28 cellular contexts compared by ENCODE assay signal in the genomic region with DNA sequence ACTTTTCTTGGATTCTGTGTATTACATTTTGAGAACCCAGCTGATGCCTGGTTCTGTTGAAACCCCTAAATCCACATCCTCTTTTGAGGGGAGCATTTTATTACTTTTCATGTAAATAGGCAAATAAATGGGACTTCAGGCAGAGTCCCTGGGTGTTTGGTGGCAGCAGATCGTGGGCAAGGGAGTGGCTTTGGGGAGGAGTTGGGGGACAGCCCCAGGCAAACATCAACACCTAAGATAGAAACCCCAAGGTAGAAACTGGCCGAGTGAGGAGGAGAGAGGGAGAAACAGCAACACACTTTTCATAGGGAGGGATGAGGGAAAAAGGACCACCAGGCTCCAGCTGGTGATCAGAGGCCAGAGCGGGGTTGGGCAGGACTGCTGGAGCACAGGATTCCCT. TPM values are rescaled to one million over a fixed set of nuclear protein-coding genes. Genes with fewer than 3 reads are reported as not detected.
A peak's percentile ranks its signal among the peaks of the same experiment; 100 is the strongest.
DNase-seq lines count a peak whose midpoint lies in the region; ATAC-seq, FAIRE-seq and TF ChIP-seq lines count a peak whose summit lies in the region.
"Had no signal": no experiment of that assay in that cellular context is flagged by ENCODE, and none has a peak within 500 bp of the region (broad histone marks: within the 10 kb centered on the region; RNA-seq: fewer than 3 reads in every experiment).

No MANE protein-coding gene starts in this region.

- H3K4me1 Mint-ChIP-seq in Caco-2 (ENCODE audit: low read depth, unreplicated experiment) = peaks cover 30% of the 10 kb centered on the region
- peaks cover 15% of the 10 kb centered on the region for H3K4me1 Mint-ChIP-seq in activated T-helper 17 cell treated with anti-CD3 and anti-CD28 coated beads, Interleukin-2, amount 50 U/mL, for 72 hours
- H3K4me1 Mint-ChIP-seq in neural crest cell = peaks cover 51% of the 10 kb centered on the region
- H3K4me1 Mint-ChIP-seq in activated CD4-positive, alpha-beta memory T cell treated with anti-CD3 and anti-CD28 coated beads, Interleukin-2, amount 10 ng/mL, durations not matched to agents 7 days and 5 days = peaks cover 14% of the 10 kb centered on the region
- H3K4me1 Mint-ChIP-seq in CD14-positive monocyte = peaks cover 2% of the 10 kb centered on the region

- CTCF ChIA-PET in Caco-2 (lab: Charles Lee) = no interaction called here
- CTCF ChIA-PET in activated CD4-positive, alpha-beta memory T cell treated with anti-CD3 and anti-CD28 coated beads, Interleukin-2, amount 10 ng/mL, durations not matched to agents 7 days and 5 days (lab: Charles Lee) = no interaction called here

- peaks cover 100% of the 10 kb centered on the region for H4K20me1 ChIP-seq in BLaER1

- no TSS peak for BruUV-seq in Caco-2 (replicated peaks; lab: Mats Ljungman, UMichigan)

- no peak overlapping the region for H3K4me3 ChIP-seq in BLaER1
- H3K4me3 ChIP-seq in Caco-2 (ENCODE audit: low read depth, low read length) = no peak overlapping the region
- H3K4me3 ChIP-seq in kidney (ENCODE audit: low read length in 2 of 2) = no peak overlapping the region
- H3K4me3 ChIP-seq: PC-9, SK-N-MC, spleen, upper lobe of left lung had no signal

- intact Hi-C loops in Caco-2 (cut with micrococcal nuclease; ENCODE audit: unreplicated experiment) = no loop called here
- intact Hi-C loops in CD14-positive monocyte (cut with micrococcal nuclease) = no loop called here
- intact Hi-C loops in kidney (cut with DNase I) = no loop called here

- H3K9me3 ChIP-seq in BLaER1 (peaks cover 24% of the 10 kb centered on the region), Caco-2 (peaks cover 8% of the 10 kb centered on the region; the same call in 1 of the 2 replicates), kidney (ENCODE audit: control insufficient read depth in 1 of 2, low read length in 2 of 2) (peaks cover 0 to 3% of the 10 kb centered on the region in 2 donors)
- H3K9me3 ChIP-seq: upper lobe of left lung had no signal

- no peak for TF ChIP-seq CTCF in Caco-2 (IDR thresholded peaks at IDR 0.05; ENCODE audit: insufficient read depth in 1 of 2, low read depth in 1 of 2, low read length in 1 of 2, severe bottlenecking in 1 of 2, unreplicated experiment in 1 of 2)
- TF ChIP-seq CTCF in neural crest cell (conservative IDR thresholded peaks at IDR 0.05) = no peak
- TF ChIP-seq CTCF in CD14-positive monocyte (IDR thresholded peaks at IDR 0.05) = no peak
- no peak for TF ChIP-seq CTCF in kidney (IDR thresholded peaks at IDR 0.05; ENCODE audit: borderline replicate concordance, extremely low read depth, insufficient read depth)

- 0 out of 2 replicates have a peak overlapping the region, but pooled peaks have one; percentile 25 for H3K9ac ChIP-seq in BLaER1
- H3K9ac ChIP-seq in kidney (ENCODE audit: low read length in 2 of 2) = no peak overlapping the region
- H3K9ac ChIP-seq: KMS-11, parathyroid adenoma had no signal

- ATAC-seq in activated T-helper 17 cell treated with anti-CD3 and anti-CD28 coated beads, Interleukin-2, amount 50 U/mL, for 72 hours (replicated peaks) = peak; percentile 67
- ATAC-seq: right cardiac atrium, T-helper 17 cell had no signal

- DNase-seq in Caco-2 (no peak), neural crest cell (ENCODE audit: low read depth, low spot score) (no peak), CD14-positive monocyte (ENCODE audit: low spot score) (no peak), kidney (no peak)
- no peak for DNase-seq in activated CD4-positive, alpha-beta memory T cell treated with anti-CD3 and anti-CD28 coated beads, Interleukin-2, amount 10 ng/mL, durations not matched to agents 7 days and 5 days
- DNase-seq: activated CD4-positive, CD25-positive, alpha-beta regulatory T cell treated with anti-CD3 and anti-CD28 coated beads, Interleukin-2, amount 50 U/mL, for 72 hours; activated naive CD4-positive, alpha-beta T cell treated with Interleukin-2 at 50 U/mL for 16 hours; activated T-cell treated with anti-CD3 and anti-CD28 coated beads, Interleukin-2, amount 50 U/mL, for 48 hours; C1 segment of cervical spinal cord; DMS79 treated with DMSO at 0.1 percent for 48 hours; hypothalamus; mammary epithelial cell; NCI-H2029; NCI-H2227 treated with DMSO at 0.1 percent for 48 hours; NCI-H526; right cardiac atrium; spleen; stimulated activated CD8-positive, alpha-beta memory T cell treated with anti-CD3 and anti-CD28 coated beads, Interleukin-4, amount 100 ng/mL, for 48 hours; T-helper 17 cell; upper lobe of left lung had no signal

- H3K36me3 Mint-ChIP-seq in Caco-2 (ENCODE audit: insufficient read depth, unreplicated experiment) (peaks cover 75% of the 10 kb centered on the region), neural crest cell (ENCODE audit: low read depth) (peaks cover 40% of the 10 kb centered on the region), CD14-positive monocyte (peaks cover 11 to 18% of the 10 kb centered on the region in 2 donors)
- peaks cover 61% of the 10 kb centered on the region for H3K36me3 Mint-ChIP-seq in activated T-helper 17 cell treated with anti-CD3 and anti-CD28 coated beads, Interleukin-2, amount 50 U/mL, for 72 hours (ENCODE audit: low read depth)
- peaks cover 50% of the 10 kb centered on the region for H3K36me3 Mint-ChIP-seq in activated CD4-positive, alpha-beta memory T cell treated with anti-CD3 and anti-CD28 coated beads, Interleukin-2, amount 10 ng/mL, durations not matched to agents 7 days and 5 days (ENCODE audit: low read depth)

- H3K27me3 Mint-ChIP-seq in Caco-2 (ENCODE audit: insufficient read depth, unreplicated experiment) = no peaks in the 10 kb centered on the region
- H3K27me3 Mint-ChIP-seq in activated T-helper 17 cell treated with anti-CD3 and anti-CD28 coated beads, Interleukin-2, amount 50 U/mL, for 72 hours = no peaks in the 10 kb centered on the region
- no peaks in the 10 kb centered on the region for H3K27me3 Mint-ChIP-seq in neural crest cell (ENCODE audit: low read depth)
- no peaks in the 10 kb centered on the region for H3K27me3 Mint-ChIP-seq in activated CD4-positive, alpha-beta memory T cell treated with anti-CD3 and anti-CD28 coated beads, Interleukin-2, amount 10 ng/mL, durations not matched to agents 7 days and 5 days
- peaks cover 0 to 3% (median 1%) of the 10 kb centered on the region in 3 donors for H3K27me3 Mint-ChIP-seq in CD14-positive monocyte (ENCODE audit: low read depth in 3 of 3)
- H3K27me3 Mint-ChIP-seq: T-helper 17 cell had no signal

- H3K27ac Mint-ChIP-seq in Caco-2 (ENCODE audit: unreplicated experiment) = peak overlapping the region; percentile 27
- peak overlapping the region; percentile 26 for H3K27ac Mint-ChIP-seq in activated T-helper 17 cell treated with anti-CD3 and anti-CD28 coated beads, Interleukin-2, amount 50 U/mL, for 72 hours
- H3K27ac Mint-ChIP-seq in neural crest cell (ENCODE audit: unreplicated experiment) = peak overlapping the region; percentile 63
- H3K27ac Mint-ChIP-seq in activated CD4-positive, alpha-beta memory T cell treated with anti-CD3 and anti-CD28 coated beads, Interleukin-2, amount 10 ng/mL, durations not matched to agents 7 days and 5 days = no peak overlapping the region
- H3K27ac Mint-ChIP-seq in CD14-positive monocyte = no peak overlapping the region
- H3K27ac Mint-ChIP-seq: T-helper 17 cell had no signal

- peaks cover 16% of the 10 kb centered on the region for H3K9me3 Mint-ChIP-seq in Caco-2 (ENCODE audit: unreplicated experiment)
- H3K9me3 Mint-ChIP-seq in activated T-helper 17 cell treated with anti-CD3 and anti-CD28 coated beads, Interleukin-2, amount 50 U/mL, for 72 hours = no peaks in the 10 kb centered on the region
- H3K9me3 Mint-ChIP-seq in neural crest cell = peaks cover 3% of the 10 kb centered on the region
- peaks cover 11% of the 10 kb centered on the region for H3K9me3 Mint-ChIP-seq in activated CD4-positive, alpha-beta memory T cell treated with anti-CD3 and anti-CD28 coated beads, Interleukin-2, amount 10 ng/mL, durations not matched to agents 7 days and 5 days
- H3K9me3 Mint-ChIP-seq in CD14-positive monocyte = peaks cover 3 to 19% (median 8%) of the 10 kb centered on the region in 7 donors

- FAIRE-seq in kidney (lab: Jason Lieb, UNC) = no peak
- FAIRE-seq: bronchial epithelial cell had no signal

- peaks cover 99% of the 10 kb centered on the region for H3K36me3 ChIP-seq in BLaER1
- no peaks in the 10 kb centered on the region; the same call in none of the 2 replicates for H3K36me3 ChIP-seq in Caco-2 (ENCODE audit: control insufficient read depth, insufficient read depth, low read length)
- H3K36me3 ChIP-seq in kidney (ENCODE audit: control insufficient read depth in 1 of 2, insufficient read depth in 2 of 2, low read length in 2 of 2) = peaks cover 8% of the 10 kb centered on the region in 2 donors
- H3K36me3 ChIP-seq: upper lobe of left lung had no signal

- H3K4me1 ChIP-seq in BLaER1 (peaks cover 55% of the 10 kb centered on the region), Caco-2 (no peaks in the 10 kb centered on the region), kidney (ENCODE audit: control insufficient read depth in 1 of 2, insufficient read depth in 1 of 2, low read depth in 1 of 2, low read length in 2 of 2) (peaks cover 3 to 6% of the 10 kb centered on the region in 2 donors)
- H3K4me1 ChIP-seq: upper lobe of left lung had no signal

- H3K27me3 ChIP-seq in BLaER1 (no peaks in the 10 kb centered on the region), Caco-2 (replicated peaks; ENCODE audit: control insufficient read depth, insufficient read depth, low read length) (no peaks in the 10 kb centered on the region)
- H3K27me3 ChIP-seq: spleen, upper lobe of left lung had no signal

- 0 out of 2 replicates have a peak overlapping the region, but pooled peaks have one; percentile 2 for H3K4me2 ChIP-seq in BLaER1
- H3K4me2 ChIP-seq: KMS-11, PC-9 had no signal

- POLR2A ChIA-PET in Caco-2 (lab: Charles Lee) = no interaction called here
- POLR2A ChIA-PET in activated CD4-positive, alpha-beta memory T cell treated with anti-CD3 and anti-CD28 coated beads, Interleukin-2, amount 10 ng/mL, durations not matched to agents 7 days and 5 days (lab: Charles Lee) = no interaction called here

- H3K27ac ChIP-seq in BLaER1 (no peak overlapping the region), kidney (ENCODE audit: low read depth in 2 of 2, low read length in 2 of 2) (no peak overlapping the region)
- H3K27ac ChIP-seq: HL-60, KMS-11, parathyroid adenoma, PC-9, SK-N-MC, spleen, upper lobe of left lung had no signal

- H3K4me3 Mint-ChIP-seq in Caco-2 (ENCODE audit: unreplicated experiment) (no peak overlapping the region), neural crest cell (no peak overlapping the region), CD14-positive monocyte (no peak overlapping the region)
- H3K4me3 Mint-ChIP-seq in activated T-helper 17 cell treated with anti-CD3 and anti-CD28 coated beads, Interleukin-2, amount 50 U/mL, for 72 hours = peak overlapping the region; percentile 18
- no peak overlapping the region for H3K4me3 Mint-ChIP-seq in activated CD4-positive, alpha-beta memory T cell treated with anti-CD3 and anti-CD28 coated beads, Interleukin-2, amount 10 ng/mL, durations not matched to agents 7 days and 5 days
- H3K4me3 Mint-ChIP-seq: T-helper 17 cell had no signal

RNA-seq across cellular contexts. Expression of gene MSI2, which starts 46.4 kb away (rescaled TPM):
- total RNA-seq in Caco-2 (2022) (174 and 185 TPM in 2 replicates), neural crest cell (140 and 150 TPM in 2 replicates), kidney (151 TPM)
- total RNA-seq in activated T-helper 17 cell treated with anti-CD3 and anti-CD28 coated beads, Interleukin-2, amount 50 U/mL, for 72 hours = 100 to 1,000 TPM in 1 of 2 donors, 10 to 100 TPM in 1; 96.3 to 128 TPM
- total RNA-seq in activated CD4-positive, alpha-beta memory T cell treated with anti-CD3 and anti-CD28 coated beads, Interleukin-2, amount 10 ng/mL, durations not matched to agents 7 days and 5 days = 100 to 1,000 TPM; 107 to 111 TPM
- polyA plus RNA-seq in CD14-positive monocyte (under 1 TPM; 0.20 to 0.37 TPM), kidney (ENCODE audit: insufficient read depth, low read depth, low replicate concordance) (69.2 TPM)

Comparison
In these comparisons a context has a peak if more than half of its experiments do, and no peak if none do; other contexts are left out.
1. H3K27ac Mint-ChIP-seq: peak in Caco-2 (single experiment), activated T-helper 17 cell treated with anti-CD3 and anti-CD28 coated beads, Interleukin-2, amount 50 U/mL, for 72 hours (single experiment) and neural crest cell (single experiment); none in activated CD4-positive, alpha-beta memory T cell treated with anti-CD3 and anti-CD28 coated beads, Interleukin-2, amount 10 ng/mL, durations not matched to agents 7 days and 5 days (single experiment) and CD14-positive monocyte (0 of 7).